In the genomic region with DNA sequence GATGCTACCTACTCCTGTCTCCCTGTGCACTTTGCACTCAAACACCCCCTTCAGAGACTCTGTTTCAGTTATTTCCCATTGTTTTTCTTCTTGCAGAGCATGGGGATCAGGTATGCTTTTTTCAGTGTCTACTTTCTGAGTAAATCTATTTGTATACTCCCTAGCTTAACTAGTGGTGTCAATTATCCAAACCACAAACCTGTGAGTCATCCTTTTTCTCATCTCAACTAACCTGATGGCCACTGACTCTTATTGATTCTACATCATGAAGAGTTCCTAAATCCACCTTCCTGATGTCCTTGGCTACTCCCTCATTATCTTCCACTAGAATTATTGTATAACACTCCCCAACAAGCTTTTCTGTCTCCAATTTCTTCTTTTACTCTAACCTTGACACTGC, we compare ENCODE assay signal across 22 cellular contexts.
DNase-seq lines count a peak whose midpoint lies in the region; ATAC-seq, FAIRE-seq and TF ChIP-seq lines count a peak whose summit lies in the region.
"Had no signal": no experiment of that assay in that cellular context is flagged by ENCODE, and none has a peak within 500 bp of the region (broad histone marks: within the 10 kb centered on the region; RNA-seq: fewer than 3 reads in every experiment).

No MANE protein-coding gene starts in this region.

- H3K4me1 Mint-ChIP-seq in activated CD4-positive, alpha-beta T cell treated with anti-CD3 and anti-CD28 coated beads, Interleukin-2, amount 10 ng/mL, durations not matched to agents 24 days and 14 days: no peaks in the 10 kb centered on the region
- no peaks in the 10 kb centered on the region for H3K4me1 Mint-ChIP-seq in activated naive CD8-positive, alpha-beta T cell treated with anti-CD3 and anti-CD28 coated beads, Interleukin-2, amount 50 U/mL, for 24 hours
- H3K4me1 Mint-ChIP-seq: CD4-positive, CD25-positive, alpha-beta regulatory T cell; naive thymus-derived CD4-positive, alpha-beta T cell had no signal

- H3K27me3 Mint-ChIP-seq in activated CD4-positive, alpha-beta T cell treated with anti-CD3 and anti-CD28 coated beads, Interleukin-2, amount 10 ng/mL, durations not matched to agents 24 days and 14 days: peaks cover 23% of the 10 kb centered on the region
- H3K27me3 Mint-ChIP-seq in activated naive CD8-positive, alpha-beta T cell treated with anti-CD3 and anti-CD28 coated beads, Interleukin-2, amount 50 U/mL, for 24 hours: peaks cover 2% of the 10 kb centered on the region

- no peak for FAIRE-seq in bronchial epithelial cell (lab: Jason Lieb, UNC)
- FAIRE-seq: RCC 7860 had no signal

- no peaks in the 10 kb centered on the region for H3K36me3 Mint-ChIP-seq in activated CD4-positive, alpha-beta T cell treated with anti-CD3 and anti-CD28 coated beads, Interleukin-2, amount 10 ng/mL, durations not matched to agents 24 days and 14 days (ENCODE audit: low read depth)
- no peaks in the 10 kb centered on the region for H3K36me3 Mint-ChIP-seq in activated naive CD8-positive, alpha-beta T cell treated with anti-CD3 and anti-CD28 coated beads, Interleukin-2, amount 50 U/mL, for 24 hours (ENCODE audit: low read depth)
- H3K36me3 Mint-ChIP-seq: activated naive CD8-positive, alpha-beta T cell; CD4-positive, CD25-positive, alpha-beta regulatory T cell; immature natural killer cell; naive thymus-derived CD4-positive, alpha-beta T cell had no signal

- H3K27ac Mint-ChIP-seq in activated CD4-positive, alpha-beta T cell treated with anti-CD3 and anti-CD28 coated beads, Interleukin-2, amount 10 ng/mL, durations not matched to agents 24 days and 14 days: no peak overlapping the region
- no peak overlapping the region for H3K27ac Mint-ChIP-seq in activated naive CD8-positive, alpha-beta T cell treated with anti-CD3 and anti-CD28 coated beads, Interleukin-2, amount 50 U/mL, for 24 hours
- H3K27ac Mint-ChIP-seq: activated CD8-positive, alpha-beta T cell treated with anti-CD3 and anti-CD28 coated beads for 36 hours; activated naive CD8-positive, alpha-beta T cell; CD4-positive, CD25-positive, alpha-beta regulatory T cell; naive thymus-derived CD4-positive, alpha-beta T cell had no signal

- no peaks in the 10 kb centered on the region for H3K9me3 Mint-ChIP-seq in activated CD4-positive, alpha-beta T cell treated with anti-CD3 and anti-CD28 coated beads, Interleukin-2, amount 10 ng/mL, durations not matched to agents 24 days and 14 days
- no peaks in the 10 kb centered on the region for H3K9me3 Mint-ChIP-seq in activated naive CD8-positive, alpha-beta T cell treated with anti-CD3 and anti-CD28 coated beads, Interleukin-2, amount 50 U/mL, for 24 hours
- H3K9me3 Mint-ChIP-seq: activated CD8-positive, alpha-beta T cell treated with anti-CD3 and anti-CD28 coated beads for 36 hours; CD4-positive, CD25-positive, alpha-beta regulatory T cell; immature natural killer cell; naive thymus-derived CD4-positive, alpha-beta T cell had no signal

- intact Hi-C loops in activated CD4-positive, alpha-beta T cell treated with anti-CD3 and anti-CD28 coated beads, Interleukin-2, amount 10 ng/mL, durations not matched to agents 24 days and 14 days (cut with micrococcal nuclease): no loop called here

- no peak for TF ChIP-seq CTCF in bronchial epithelial cell (IDR thresholded peaks at IDR 0.05; ENCODE audit: insufficient read depth, low read length, severe bottlenecking)

- DNase-seq in COLO668 (lab: John Stamatoyannopoulos, UW; ENCODE audit: unreplicated experiment): peak; percentile 6
- DNase-seq in M059J (ENCODE audit: low read depth): peak; percentile 83
- DNase-seq in bronchial epithelial cell (ENCODE audit: low read depth): peak; percentile 79
- no peak for DNase-seq in activated CD4-positive, alpha-beta T cell treated with anti-CD3 and anti-CD28 coated beads, Interleukin-2, amount 10 ng/mL, durations not matched to agents 24 days and 14 days
- no peak for DNase-seq in activated naive CD8-positive, alpha-beta T cell treated with anti-CD3 and anti-CD28 coated beads, Interleukin-2, amount 50 U/mL, for 24 hours
- no peak for DNase-seq in NCI-H82 (lab: John Stamatoyannopoulos, UW)
- DNase-seq: activated CD8-positive, alpha-beta T cell treated with anti-CD3 and anti-CD28 coated beads for 36 hours; activated T-cell treated with anti-CD3 and anti-CD28 coated beads, Interleukin-2, amount 50 U/mL, for 48 hours; CD4-positive, CD25-positive, alpha-beta regulatory T cell; DMS79 treated with DMSO at 0.1 percent for 48 hours; esophagus squamous epithelium; GOT3; heart left ventricle; immature natural killer cell; naive thymus-derived CD4-positive, alpha-beta T cell; NCI-H526; stimulated activated CD4-positive, alpha-beta T cell treated with anti-CD3 and anti-CD28 coated beads, Interleukin-2, amount 100 ng/mL, for 48 hours; SW 1271 had no signal

- ATAC-seq in GM18868 (IDR thresholded peaks at IDR 0.05; ENCODE audit: unreplicated experiment) (peak; percentile 65), HG03097 (IDR thresholded peaks at IDR 0.05; ENCODE audit: low FRiP score, unreplicated experiment) (no peak)
- no peak for ATAC-seq in activated naive CD8-positive, alpha-beta T cell treated with anti-CD3 and anti-CD28 coated beads, Interleukin-2, amount 50 U/mL, for 24 hours
- ATAC-seq: activated CD8-positive, alpha-beta T cell treated with anti-CD3 and anti-CD28 coated beads for 36 hours; heart left ventricle; naive thymus-derived CD4-positive, alpha-beta T cell had no signal

- H3K27me3 ChIP-seq in bronchial epithelial cell (ENCODE audit: control insufficient read depth, insufficient read depth, low read length): no peaks in the 10 kb centered on the region
- H3K27me3 ChIP-seq: esophagus squamous epithelium, heart left ventricle had no signal

- H3K4me3 Mint-ChIP-seq in activated CD4-positive, alpha-beta T cell treated with anti-CD3 and anti-CD28 coated beads, Interleukin-2, amount 10 ng/mL, durations not matched to agents 24 days and 14 days: no peak overlapping the region
- no peak overlapping the region for H3K4me3 Mint-ChIP-seq in activated naive CD8-positive, alpha-beta T cell treated with anti-CD3 and anti-CD28 coated beads, Interleukin-2, amount 50 U/mL, for 24 hours
- H3K4me3 Mint-ChIP-seq: activated CD8-positive, alpha-beta T cell treated with anti-CD3 and anti-CD28 coated beads for 36 hours; activated naive CD8-positive, alpha-beta T cell; CD4-positive, CD25-positive, alpha-beta regulatory T cell; immature natural killer cell; naive thymus-derived CD4-positive, alpha-beta T cell had no signal

- H3K4me3 ChIP-seq in bronchial epithelial cell (ENCODE audit: low read depth, low read length): no peak overlapping the region
- H3K4me3 ChIP-seq: esophagus squamous epithelium, heart left ventricle had no signal

- H3K36me3 ChIP-seq in bronchial epithelial cell (ENCODE audit: control insufficient read depth, insufficient read depth, low read length): no peaks in the 10 kb centered on the region
- H3K36me3 ChIP-seq: esophagus squamous epithelium, heart left ventricle had no signal

Comparison
In these comparisons a context has a peak if more than half of its experiments do, and no peak if none do; other contexts are left out.
1. DNase-seq: peak in COLO668 (single experiment), M059J (single experiment) and bronchial epithelial cell (single experiment); none in activated CD4-positive, alpha-beta T cell treated with anti-CD3 and anti-CD28 coated beads, Interleukin-2, amount 10 ng/mL, durations not matched to agents 24 days and 14 days (single experiment), activated naive CD8-positive, alpha-beta T cell treated with anti-CD3 and anti-CD28 coated beads, Interleukin-2, amount 50 U/mL, for 24 hours (single experiment) and NCI-H82 (single experiment).